1 cellular context compared by ENCODE assay signal in the genomic region with DNA sequence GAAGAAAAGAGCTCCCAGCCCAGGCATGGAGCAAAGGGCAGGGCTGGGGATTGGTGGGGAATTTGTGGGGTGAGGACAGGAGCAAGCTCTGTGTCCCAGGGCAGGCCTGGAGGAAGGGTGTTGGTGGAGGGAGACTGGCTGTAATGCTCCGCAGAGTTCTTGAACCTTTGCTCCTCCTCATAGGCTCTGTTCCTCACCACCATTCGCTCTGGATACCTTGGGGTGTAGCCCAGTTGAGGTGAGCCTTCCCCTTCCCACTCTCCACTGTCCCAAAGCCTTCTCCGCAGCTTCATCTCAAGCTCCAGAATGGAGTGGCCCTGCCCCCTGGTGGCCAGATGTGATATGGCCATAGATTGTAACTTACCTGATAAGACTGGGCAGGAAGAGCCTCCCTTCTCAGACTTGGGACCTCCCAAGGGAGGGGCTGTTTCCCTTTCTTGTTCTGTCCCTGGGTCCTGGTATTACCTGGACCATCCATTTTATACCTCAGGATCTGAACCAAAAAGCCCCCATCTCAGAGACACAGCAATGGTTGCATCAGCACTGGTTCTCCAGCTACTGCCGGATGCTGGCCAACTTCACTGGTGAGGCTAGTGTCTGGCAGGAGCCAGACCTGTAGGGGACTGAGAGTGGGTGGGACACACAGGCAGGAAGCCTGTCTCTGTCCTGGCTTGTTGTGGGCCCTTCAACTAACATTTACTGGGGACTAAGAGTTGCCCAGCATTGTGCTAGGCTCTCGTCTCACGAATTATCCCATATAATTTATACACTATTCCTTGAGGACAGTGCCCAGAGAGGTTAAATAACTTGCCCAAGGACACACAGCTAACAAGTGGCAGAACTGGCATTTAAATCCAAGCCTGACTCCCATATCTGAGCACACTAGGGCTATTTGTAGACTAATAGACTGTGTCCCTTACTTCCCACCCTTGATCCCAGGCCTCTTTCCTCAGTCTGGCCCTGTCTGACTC.
TF ChIP-seq lines count a peak whose summit lies in the region.

No MANE protein-coding gene starts in this region.

TF ChIP-seq in HepG2, 621 proteins besides CTCF, POLR2A, EP300 and RAD21 (continued from another document and continues in another):
- TF ChIP-seq MXD3 (CRISPR knock-in tag; IDR thresholded peaks at IDR 0.05) (no peak), TEAD3 (CRISPR knock-in tag; optimal IDR thresholded peaks at IDR 0.05; ENCODE audit: borderline replicate concordance) (peak; percentile 25), ZNF567 (CRISPR knock-in tag; IDR thresholded peaks at IDR 0.05; ENCODE audit: borderline replicate concordance) (0 out of 2 replicates have a peak, but pooled peaks have one; percentile 20), KLF11 (CRISPR knock-in tag; IDR thresholded peaks at IDR 0.05) (no peak), MYNN (CRISPR knock-in tag; IDR thresholded peaks at IDR 0.05; ENCODE audit: low read depth) (0 out of 2 replicates have a peak, but pooled peaks have one; percentile 86), SOX6 (IDR thresholded peaks at IDR 0.05) (no peak), SOX6 (CRISPR knock-in tag; IDR thresholded peaks at IDR 0.05) (0 out of 2 replicates have a peak, but pooled peaks have one; percentile 25), BORCS8-MEF2B (CRISPR knock-in tag; IDR thresholded peaks at IDR 0.05) (no peak), ZNF891 (CRISPR knock-in tag; IDR thresholded peaks at IDR 0.05) (no peak; the same call in 1 of the 2 replicates), IRF9 (CRISPR knock-in tag; IDR thresholded peaks at IDR 0.05; ENCODE audit: borderline replicate concordance) (peak; percentile 73; the same call in 1 of the 2 replicates), ARID3A (IDR thresholded peaks at IDR 0.05; ENCODE audit: low read depth, low read length) (peak; percentile 70; the same call in 1 of the 2 replicates), KLF9 (CRISPR knock-in tag; IDR thresholded peaks at IDR 0.05; ENCODE audit: low read depth) (no peak), HMGXB4 (CRISPR knock-in tag; IDR thresholded peaks at IDR 0.05; ENCODE audit: borderline replicate concordance in 1 of 2, low read depth in 1 of 2) (peak; percentile 63 to 83), RBM22 (optimal IDR thresholded peaks at IDR 0.05; ENCODE audit: low read length) (peak; percentile 55), ZNF350 (CRISPR knock-in tag; IDR thresholded peaks at IDR 0.05; ENCODE audit: borderline replicate concordance, low read depth) (peak; percentile 64; the same call in 1 of the 2 replicates), TBX2 (CRISPR knock-in tag; IDR thresholded peaks at IDR 0.05; ENCODE audit: borderline replicate concordance) (peak; percentile 29; the same call in 1 of the 2 replicates), PHF8 (CRISPR knock-in tag; IDR thresholded peaks at IDR 0.05) (peak; percentile 26), BCL6 (CRISPR knock-in tag; IDR thresholded peaks at IDR 0.05) (0 out of 2 replicates have a peak, but pooled peaks have one; percentile 21), SMC3 (IDR thresholded peaks at IDR 0.05; ENCODE audit: low read length) (peak; percentile 82; the same call in 1 of the 2 replicates), SMAD1 (CRISPR knock-in tag; IDR thresholded peaks at IDR 0.05; ENCODE audit: borderline replicate concordance, low read depth) (0 out of 2 replicates have a peak, but pooled peaks have one; percentile 82), ZNF75D (CRISPR knock-in tag; IDR thresholded peaks at IDR 0.05; ENCODE audit: borderline replicate concordance) (no peak), TAF15 (IDR thresholded peaks at IDR 0.05; ENCODE audit: low read depth, low read length, poor library complexity, severe bottlenecking) (no peak), MAFG (CRISPR knock-in tag; IDR thresholded peaks at IDR 0.05) (no peak), IRF2 (CRISPR knock-in tag; IDR thresholded peaks at IDR 0.05) (peak; percentile 69; the same call in 1 of the 2 replicates), NRL (CRISPR knock-in tag; IDR thresholded peaks at IDR 0.05; ENCODE audit: borderline replicate concordance) (no peak)
- TF ChIP-seq, protein P1, sequence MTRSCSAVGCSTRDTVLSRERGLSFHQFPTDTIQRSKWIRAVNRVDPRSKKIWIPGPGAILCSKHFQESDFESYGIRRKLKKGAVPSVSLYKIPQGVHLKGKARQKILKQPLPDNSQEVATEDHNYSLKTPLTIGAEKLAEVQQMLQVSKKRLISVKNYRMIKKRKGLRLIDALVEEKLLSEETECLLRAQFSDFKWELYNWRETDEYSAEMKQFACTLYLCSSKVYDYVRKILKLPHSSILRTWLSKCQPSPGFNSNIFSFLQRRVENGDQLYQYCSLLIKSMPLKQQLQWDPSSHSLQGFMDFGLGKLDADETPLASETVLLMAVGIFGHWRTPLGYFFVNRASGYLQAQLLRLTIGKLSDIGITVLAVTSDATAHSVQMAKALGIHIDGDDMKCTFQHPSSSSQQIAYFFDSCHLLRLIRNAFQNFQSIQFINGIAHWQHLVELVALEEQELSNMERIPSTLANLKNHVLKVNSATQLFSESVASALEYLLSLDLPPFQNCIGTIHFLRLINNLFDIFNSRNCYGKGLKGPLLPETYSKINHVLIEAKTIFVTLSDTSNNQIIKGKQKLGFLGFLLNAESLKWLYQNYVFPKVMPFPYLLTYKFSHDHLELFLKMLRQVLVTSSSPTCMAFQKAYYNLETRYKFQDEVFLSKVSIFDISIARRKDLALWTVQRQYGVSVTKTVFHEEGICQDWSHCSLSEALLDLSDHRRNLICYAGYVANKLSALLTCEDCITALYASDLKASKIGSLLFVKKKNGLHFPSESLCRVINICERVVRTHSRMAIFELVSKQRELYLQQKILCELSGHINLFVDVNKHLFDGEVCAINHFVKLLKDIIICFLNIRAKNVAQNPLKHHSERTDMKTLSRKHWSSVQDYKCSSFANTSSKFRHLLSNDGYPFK (CRISPR knock-in tag; IDR thresholded peaks at IDR 0.05; ENCODE audit: borderline replicate concordance): peak; percentile 54; the same call in 1 of the 2 replicates
- TF ChIP-seq, protein P2, sequence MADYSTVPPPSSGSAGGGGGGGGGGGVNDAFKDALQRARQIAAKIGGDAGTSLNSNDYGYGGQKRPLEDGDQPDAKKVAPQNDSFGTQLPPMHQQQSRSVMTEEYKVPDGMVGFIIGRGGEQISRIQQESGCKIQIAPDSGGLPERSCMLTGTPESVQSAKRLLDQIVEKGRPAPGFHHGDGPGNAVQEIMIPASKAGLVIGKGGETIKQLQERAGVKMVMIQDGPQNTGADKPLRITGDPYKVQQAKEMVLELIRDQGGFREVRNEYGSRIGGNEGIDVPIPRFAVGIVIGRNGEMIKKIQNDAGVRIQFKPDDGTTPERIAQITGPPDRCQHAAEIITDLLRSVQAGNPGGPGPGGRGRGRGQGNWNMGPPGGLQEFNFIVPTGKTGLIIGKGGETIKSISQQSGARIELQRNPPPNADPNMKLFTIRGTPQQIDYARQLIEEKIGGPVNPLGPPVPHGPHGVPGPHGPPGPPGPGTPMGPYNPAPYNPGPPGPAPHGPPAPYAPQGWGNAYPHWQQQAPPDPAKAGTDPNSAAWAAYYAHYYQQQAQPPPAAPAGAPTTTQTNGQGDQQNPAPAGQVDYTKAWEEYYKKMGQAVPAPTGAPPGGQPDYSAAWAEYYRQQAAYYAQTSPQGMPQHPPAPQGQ (CRISPR knock-in tag; IDR thresholded peaks at IDR 0.05; ENCODE audit: borderline replicate concordance): 0 out of 2 replicates have a peak, but pooled peaks have one; percentile 31
- TF ChIP-seq, protein P3, sequence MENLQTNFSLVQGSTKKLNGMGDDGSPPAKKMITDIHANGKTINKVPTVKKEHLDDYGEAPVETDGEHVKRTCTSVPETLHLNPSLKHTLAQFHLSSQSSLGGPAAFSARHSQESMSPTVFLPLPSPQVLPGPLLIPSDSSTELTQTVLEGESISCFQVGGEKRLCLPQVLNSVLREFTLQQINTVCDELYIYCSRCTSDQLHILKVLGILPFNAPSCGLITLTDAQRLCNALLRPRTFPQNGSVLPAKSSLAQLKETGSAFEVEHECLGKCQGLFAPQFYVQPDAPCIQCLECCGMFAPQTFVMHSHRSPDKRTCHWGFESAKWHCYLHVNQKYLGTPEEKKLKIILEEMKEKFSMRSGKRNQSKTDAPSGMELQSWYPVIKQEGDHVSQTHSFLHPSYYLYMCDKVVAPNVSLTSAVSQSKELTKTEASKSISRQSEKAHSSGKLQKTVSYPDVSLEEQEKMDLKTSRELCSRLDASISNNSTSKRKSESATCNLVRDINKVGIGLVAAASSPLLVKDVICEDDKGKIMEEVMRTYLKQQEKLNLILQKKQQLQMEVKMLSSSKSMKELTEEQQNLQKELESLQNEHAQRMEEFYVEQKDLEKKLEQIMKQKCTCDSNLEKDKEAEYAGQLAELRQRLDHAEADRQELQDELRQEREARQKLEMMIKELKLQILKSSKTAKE (CRISPR knock-in tag; IDR thresholded peaks at IDR 0.05; ENCODE audit: borderline replicate concordance): no peak
- TF ChIP-seq, protein P4, sequence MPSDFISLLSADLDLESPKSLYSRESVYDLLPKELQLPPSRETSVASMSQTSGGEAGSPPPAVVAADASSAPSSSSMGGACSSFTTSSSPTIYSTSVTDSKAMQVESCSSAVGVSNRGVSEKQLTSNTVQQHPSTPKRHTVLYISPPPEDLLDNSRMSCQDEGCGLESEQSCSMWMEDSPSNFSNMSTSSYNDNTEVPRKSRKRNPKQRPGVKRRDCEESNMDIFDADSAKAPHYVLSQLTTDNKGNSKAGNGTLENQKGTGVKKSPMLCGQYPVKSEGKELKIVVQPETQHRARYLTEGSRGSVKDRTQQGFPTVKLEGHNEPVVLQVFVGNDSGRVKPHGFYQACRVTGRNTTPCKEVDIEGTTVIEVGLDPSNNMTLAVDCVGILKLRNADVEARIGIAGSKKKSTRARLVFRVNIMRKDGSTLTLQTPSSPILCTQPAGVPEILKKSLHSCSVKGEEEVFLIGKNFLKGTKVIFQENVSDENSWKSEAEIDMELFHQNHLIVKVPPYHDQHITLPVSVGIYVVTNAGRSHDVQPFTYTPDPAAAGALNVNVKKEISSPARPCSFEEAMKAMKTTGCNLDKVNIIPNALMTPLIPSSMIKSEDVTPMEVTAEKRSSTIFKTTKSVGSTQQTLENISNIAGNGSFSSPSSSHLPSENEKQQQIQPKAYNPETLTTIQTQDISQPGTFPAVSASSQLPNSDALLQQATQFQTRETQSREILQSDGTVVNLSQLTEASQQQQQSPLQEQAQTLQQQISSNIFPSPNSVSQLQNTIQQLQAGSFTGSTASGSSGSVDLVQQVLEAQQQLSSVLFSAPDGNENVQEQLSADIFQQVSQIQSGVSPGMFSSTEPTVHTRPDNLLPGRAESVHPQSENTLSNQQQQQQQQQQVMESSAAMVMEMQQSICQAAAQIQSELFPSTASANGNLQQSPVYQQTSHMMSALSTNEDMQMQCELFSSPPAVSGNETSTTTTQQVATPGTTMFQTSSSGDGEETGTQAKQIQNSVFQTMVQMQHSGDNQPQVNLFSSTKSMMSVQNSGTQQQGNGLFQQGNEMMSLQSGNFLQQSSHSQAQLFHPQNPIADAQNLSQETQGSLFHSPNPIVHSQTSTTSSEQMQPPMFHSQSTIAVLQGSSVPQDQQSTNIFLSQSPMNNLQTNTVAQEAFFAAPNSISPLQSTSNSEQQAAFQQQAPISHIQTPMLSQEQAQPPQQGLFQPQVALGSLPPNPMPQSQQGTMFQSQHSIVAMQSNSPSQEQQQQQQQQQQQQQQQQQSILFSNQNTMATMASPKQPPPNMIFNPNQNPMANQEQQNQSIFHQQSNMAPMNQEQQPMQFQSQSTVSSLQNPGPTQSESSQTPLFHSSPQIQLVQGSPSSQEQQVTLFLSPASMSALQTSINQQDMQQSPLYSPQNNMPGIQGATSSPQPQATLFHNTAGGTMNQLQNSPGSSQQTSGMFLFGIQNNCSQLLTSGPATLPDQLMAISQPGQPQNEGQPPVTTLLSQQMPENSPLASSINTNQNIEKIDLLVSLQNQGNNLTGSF (CRISPR knock-in tag; IDR thresholded peaks at IDR 0.05): no peak
- TF ChIP-seq, protein P5, sequence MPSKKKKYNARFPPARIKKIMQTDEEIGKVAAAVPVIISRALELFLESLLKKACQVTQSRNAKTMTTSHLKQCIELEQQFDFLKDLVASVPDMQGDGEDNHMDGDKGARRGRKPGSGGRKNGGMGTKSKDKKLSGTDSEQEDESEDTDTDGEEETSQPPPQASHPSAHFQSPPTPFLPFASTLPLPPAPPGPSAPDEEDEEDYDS (CRISPR knock-in tag; IDR thresholded peaks at IDR 0.05): 0 out of 2 replicates have a peak, but pooled peaks have one; percentile 17
- TF ChIP-seq, protein P6, sequence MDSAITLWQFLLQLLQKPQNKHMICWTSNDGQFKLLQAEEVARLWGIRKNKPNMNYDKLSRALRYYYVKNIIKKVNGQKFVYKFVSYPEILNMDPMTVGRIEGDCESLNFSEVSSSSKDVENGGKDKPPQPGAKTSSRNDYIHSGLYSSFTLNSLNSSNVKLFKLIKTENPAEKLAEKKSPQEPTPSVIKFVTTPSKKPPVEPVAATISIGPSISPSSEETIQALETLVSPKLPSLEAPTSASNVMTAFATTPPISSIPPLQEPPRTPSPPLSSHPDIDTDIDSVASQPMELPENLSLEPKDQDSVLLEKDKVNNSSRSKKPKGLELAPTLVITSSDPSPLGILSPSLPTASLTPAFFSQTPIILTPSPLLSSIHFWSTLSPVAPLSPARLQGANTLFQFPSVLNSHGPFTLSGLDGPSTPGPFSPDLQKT (CRISPR knock-in tag; IDR thresholded peaks at IDR 0.05; ENCODE audit: borderline replicate concordance): no peak
